2 cellular contexts compared by ENCODE assay signal in genomic region chr7:135745702-135746312, GRCh38.
TF ChIP-seq lines count a peak whose summit lies in the region.

No MANE protein-coding gene starts in this region.

TF ChIP-seq in SK-N-SH treated with all-trans-retinoic acid at 6 μM for 48 hours, 23 proteins besides CTCF, POLR2A, EP300 and RAD21 (continued from another document):
- TF ChIP-seq POU6F1 (CRISPR knock-in tag; IDR thresholded peaks at IDR 0.05; ENCODE audit: borderline replicate concordance, low read depth) = no peak
- TF ChIP-seq PATZ1 (CRISPR knock-in tag; IDR thresholded peaks at IDR 0.05; ENCODE audit: borderline replicate concordance) = no peak
- no peak for TF ChIP-seq RARB (CRISPR knock-in tag; IDR thresholded peaks at IDR 0.05)
- TF ChIP-seq BACH2 (CRISPR knock-in tag; IDR thresholded peaks at IDR 0.05; ENCODE audit: borderline replicate concordance) = no peak
- no peak for TF ChIP-seq ZFP30 (CRISPR knock-in tag; IDR thresholded peaks at IDR 0.05)
- no peak for TF ChIP-seq CSDC2 (CRISPR knock-in tag; IDR thresholded peaks at IDR 0.05)
- TF ChIP-seq ZFP3 (CRISPR knock-in tag; IDR thresholded peaks at IDR 0.05) = no peak
- no peak for TF ChIP-seq ZNF8 (CRISPR knock-in tag; IDR thresholded peaks at IDR 0.05)
- no peak for TF ChIP-seq TCF4 (CRISPR knock-in tag; IDR thresholded peaks at IDR 0.05; ENCODE audit: borderline replicate concordance)

TF ChIP-seq in GM23338, 12 proteins besides CTCF, POLR2A, EP300 and RAD21 (continued from another document):
- TF ChIP-seq ZNF462 (CRISPR knock-in tag; IDR thresholded peaks at IDR 0.05) (no peak), CREB1 (CRISPR knock-in tag; IDR thresholded peaks at IDR 0.05; ENCODE audit: low read depth) (no peak)
